10 cellular contexts compared by ENCODE assay signal in the genomic region with DNA sequence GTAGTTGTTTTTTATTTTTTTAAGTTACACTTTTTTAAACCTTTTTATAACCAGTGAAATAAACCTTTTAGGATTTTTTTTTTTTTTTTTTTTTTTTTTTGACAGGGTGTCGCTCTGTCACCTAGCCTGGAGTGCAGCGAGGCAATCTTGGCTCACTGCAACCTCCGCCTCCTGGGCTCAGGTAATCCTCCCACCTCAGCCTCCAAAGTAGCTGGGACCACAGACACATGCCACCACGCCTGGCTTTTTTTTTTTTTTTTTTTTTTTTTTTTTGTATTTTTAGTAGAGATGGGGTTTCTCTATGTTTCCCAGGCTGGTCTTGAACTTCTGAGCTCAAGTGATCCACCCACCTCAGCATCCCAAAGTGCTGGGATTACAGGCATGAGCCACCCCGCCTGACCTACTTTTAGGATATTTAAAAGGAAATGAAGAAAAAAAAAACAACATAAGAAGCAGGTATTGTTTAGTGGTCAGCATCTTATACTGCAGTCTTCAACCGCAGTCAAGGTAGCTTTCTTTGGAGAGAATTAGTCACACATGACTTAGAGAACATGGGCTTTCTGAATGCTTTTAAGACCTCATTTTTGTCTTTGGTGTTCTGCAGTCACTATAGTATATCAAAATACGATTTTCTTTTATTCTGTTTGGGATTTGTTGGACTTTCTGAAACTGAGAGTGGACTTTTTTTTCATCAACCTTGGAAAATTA. TPM values are rescaled to one million over a fixed set of nuclear protein-coding genes. Genes with fewer than 3 reads are reported as not detected.
A peak's percentile ranks its signal among the peaks of the same experiment; 100 is the strongest.
DNase-seq lines count a peak whose midpoint lies in the region; TF ChIP-seq lines count a peak whose summit lies in the region.
"Had no signal": no experiment of that assay in that cellular context is flagged by ENCODE, and none has a peak within 500 bp of the region (broad histone marks: within the 10 kb centered on the region; RNA-seq: fewer than 3 reads in every experiment).

No MANE protein-coding gene starts in this region.

- no peaks in the 10 kb centered on the region for H3K27me3 Mint-ChIP-seq in activated naive CD4-positive, alpha-beta T cell treated with anti-CD3 and anti-CD28 coated beads for 36 hours (ENCODE audit: low read depth)
- no peaks in the 10 kb centered on the region for H3K27me3 Mint-ChIP-seq in T-helper 2 cell treated with Interferon-gamma antibody and Interleukin-4, amounts not matched to agents 5 μg/mL and 100 μg/mL, for 36 hours (ENCODE audit: low read depth)
- H3K27me3 Mint-ChIP-seq in glutamatergic neuron (ENCODE audit: unreplicated experiment): peaks cover 13% of the 10 kb centered on the region

- no peak for TF ChIP-seq EP300 in suprapubic skin (IDR thresholded peaks at IDR 0.05)

- H3K27ac ChIP-seq in suprapubic skin: peak overlapping the region; percentile 89

- no peaks in the 10 kb centered on the region for H3K9me3 ChIP-seq in suprapubic skin
- H3K9me3 ChIP-seq: ovary had no signal

- peaks cover 5% of the 10 kb centered on the region for H3K9me3 Mint-ChIP-seq in activated naive CD4-positive, alpha-beta T cell treated with anti-CD3 and anti-CD28 coated beads for 36 hours
- H3K9me3 Mint-ChIP-seq in T-helper 2 cell treated with Interferon-gamma antibody and Interleukin-4, amounts not matched to agents 5 μg/mL and 100 μg/mL, for 36 hours: no peaks in the 10 kb centered on the region
- peaks cover 16% of the 10 kb centered on the region for H3K9me3 Mint-ChIP-seq in glutamatergic neuron (ENCODE audit: unreplicated experiment)

- intact Hi-C loops in activated naive CD4-positive, alpha-beta T cell treated with anti-CD3 and anti-CD28 coated beads for 36 hours (cut with micrococcal nuclease): loop anchor here (5.0 to 10.0 kb wide), 7 partner anchors 175 to 1798 kb away; a partner anchor contains a TSS

- H3K4me3 ChIP-seq in suprapubic skin: peak overlapping the region; percentile 85

- H3K36me3 Mint-ChIP-seq in activated naive CD4-positive, alpha-beta T cell treated with anti-CD3 and anti-CD28 coated beads for 36 hours (ENCODE audit: low read depth): peaks cover 24% of the 10 kb centered on the region
- peaks cover 35% of the 10 kb centered on the region for H3K36me3 Mint-ChIP-seq in T-helper 2 cell treated with Interferon-gamma antibody and Interleukin-4, amounts not matched to agents 5 μg/mL and 100 μg/mL, for 36 hours (ENCODE audit: low read depth)
- H3K36me3 Mint-ChIP-seq in glutamatergic neuron (ENCODE audit: unreplicated experiment): no peaks in the 10 kb centered on the region

- CTCF ChIA-PET in activated naive CD4-positive, alpha-beta T cell treated with anti-CD3 and anti-CD28 coated beads for 36 hours (lab: Charles Lee): no interaction called here

- 91% methylated on average over 7 of the region's 7 CpGs for WGBS in suprapubic skin

- H3K27me3 ChIP-seq in suprapubic skin: no peaks in the 10 kb centered on the region
- H3K27me3 ChIP-seq: ovary had no signal

- no peak for TF ChIP-seq POLR2A in suprapubic skin (IDR thresholded peaks at IDR 0.05)

- DNase-seq in activated naive CD4-positive, alpha-beta T cell treated with anti-CD3 and anti-CD28 coated beads for 36 hours: no peak
- DNase-seq in activated naive CD4-positive, alpha-beta T cell (lab: John Stamatoyannopoulos, UW): no peak
- DNase-seq in T-helper 2 cell treated with Interferon-gamma antibody and Interleukin-4, amounts not matched to agents 5 μg/mL and 100 μg/mL, for 36 hours (ENCODE audit: low spot score): no peak
- DNase-seq in glutamatergic neuron (no peak), suprapubic skin (ENCODE audit: low spot score in 2 of 2) (no peak), NCI-H146 (lab: John Stamatoyannopoulos, UW) (no peak), Kasumi-1 (lab: John Stamatoyannopoulos, UW) (no peak)
- no peak for DNase-seq in stimulated activated naive CD4-positive, alpha-beta T cell treated with Interleukin-2 at 50 U/mL for 16 hours (lab: John Stamatoyannopoulos, UW)
- DNase-seq: NCI-H1048 had no signal

- peak overlapping the region; percentile 98 for H3K27ac Mint-ChIP-seq in activated naive CD4-positive, alpha-beta T cell treated with anti-CD3 and anti-CD28 coated beads for 36 hours
- peak overlapping the region; percentile 99 for H3K27ac Mint-ChIP-seq in T-helper 2 cell treated with Interferon-gamma antibody and Interleukin-4, amounts not matched to agents 5 μg/mL and 100 μg/mL, for 36 hours
- H3K27ac Mint-ChIP-seq in glutamatergic neuron (ENCODE audit: unreplicated experiment): peak overlapping the region; percentile 63

- H3K4me1 Mint-ChIP-seq in activated naive CD4-positive, alpha-beta T cell treated with anti-CD3 and anti-CD28 coated beads for 36 hours (ENCODE audit: low read depth): peaks cover 38% of the 10 kb centered on the region
- peaks cover 36% of the 10 kb centered on the region for H3K4me1 Mint-ChIP-seq in T-helper 2 cell treated with Interferon-gamma antibody and Interleukin-4, amounts not matched to agents 5 μg/mL and 100 μg/mL, for 36 hours (ENCODE audit: low read depth)
- H3K4me1 Mint-ChIP-seq in glutamatergic neuron (ENCODE audit: low read depth, unreplicated experiment): peaks cover 11% of the 10 kb centered on the region

- no peak for TF ChIP-seq CTCF in glutamatergic neuron (IDR thresholded peaks at IDR 0.05; ENCODE audit: partially characterized antibody, unreplicated experiment)
- no peak for TF ChIP-seq CTCF in suprapubic skin (IDR thresholded peaks at IDR 0.05)

- peaks cover 5% of the 10 kb centered on the region for H3K36me3 ChIP-seq in suprapubic skin
- H3K36me3 ChIP-seq: ovary had no signal

- H3K4me1 ChIP-seq in suprapubic skin: peaks cover 40% of the 10 kb centered on the region

- peak overlapping the region; percentile 98 for H3K4me3 Mint-ChIP-seq in activated naive CD4-positive, alpha-beta T cell treated with anti-CD3 and anti-CD28 coated beads for 36 hours
- H3K4me3 Mint-ChIP-seq in T-helper 2 cell treated with Interferon-gamma antibody and Interleukin-4, amounts not matched to agents 5 μg/mL and 100 μg/mL, for 36 hours: peak overlapping the region; percentile 96
- peak overlapping the region; percentile 94 for H3K4me3 Mint-ChIP-seq in glutamatergic neuron (ENCODE audit: unreplicated experiment)

RNA-seq across cellular contexts. Expression of a gene that starts 1.6 kb away (rescaled TPM):
- 10 to 100 TPM; 74.6 to 77.8 TPM for total RNA-seq in activated naive CD4-positive, alpha-beta T cell treated with anti-CD3 and anti-CD28 coated beads for 36 hours
- total RNA-seq in glutamatergic neuron (ENCODE audit: unreplicated experiment) (17.0 TPM), suprapubic skin (10 to 100 TPM; 16.7 to 23.9 (median 21.6) TPM)

RNA-seq across cellular contexts. Expression of a gene that starts 4.4 kb away (rescaled TPM):
- total RNA-seq in activated naive CD4-positive, alpha-beta T cell treated with anti-CD3 and anti-CD28 coated beads for 36 hours: 10 to 100 TPM; 42.8 to 46.6 TPM
- total RNA-seq in glutamatergic neuron (ENCODE audit: unreplicated experiment): 52.3 TPM
- 10 to 100 TPM; 35.2 to 54.4 (median 44.2) TPM for total RNA-seq in suprapubic skin

RNA-seq across cellular contexts. Expression of a gene that starts 12.9 kb away (rescaled TPM):
- total RNA-seq in activated naive CD4-positive, alpha-beta T cell treated with anti-CD3 and anti-CD28 coated beads for 36 hours: not detected
- not detected for total RNA-seq in glutamatergic neuron (ENCODE audit: unreplicated experiment)
- 10 to 100 TPM; 29.1 to 73.1 (median 44.6) TPM for total RNA-seq in suprapubic skin

RNA-seq across cellular contexts. Expression of a gene that starts 50.3 kb away (rescaled TPM):
- under 1 TPM in 1 of 2 experiments, not detected in 1; 0.17 TPM for total RNA-seq in activated naive CD4-positive, alpha-beta T cell treated with anti-CD3 and anti-CD28 coated beads for 36 hours
- total RNA-seq in glutamatergic neuron (ENCODE audit: unreplicated experiment) (not detected), suprapubic skin (under 1 TPM in 1 of 4 donors, not detected in 3; 0.57 TPM)
- total RNA-seq: ovary had no signal

Comparison
In these comparisons a context has a peak if more than half of its experiments do, and no peak if none do; other contexts are left out.
1. RNA of a gene that starts 12.9 kb away (total RNA-seq): 29.1 to 73.1 TPM in suprapubic skin; not detected in activated naive CD4-positive, alpha-beta T cell treated with anti-CD3 and anti-CD28 coated beads for 36 hours and not detected in glutamatergic neuron (single experiment); every median in the first group is over 10 times any median in the second.
2. Peak in every context shown above with its lines, with median percentiles within 50 percentile points of each other: H3K27ac Mint-ChIP-seq and H3K4me3 Mint-ChIP-seq.